1 cellular context compared by ENCODE assay signal in genomic region chr6:41766043-41766664, GRCh38.
TF ChIP-seq lines count a peak whose summit lies in the region.

No MANE protein-coding gene starts in this region.

TF ChIP-seq in HepG2, 621 proteins besides CTCF, POLR2A, EP300 and RAD21:
- 0 out of 2 replicates have a peak, but pooled peaks have one; percentile 39 for TF ChIP-seq ZNF512 (CRISPR knock-in tag; IDR thresholded peaks at IDR 0.05)
